Comparison of ENCODE assay signal across 13 cellular contexts in the genomic region with DNA sequence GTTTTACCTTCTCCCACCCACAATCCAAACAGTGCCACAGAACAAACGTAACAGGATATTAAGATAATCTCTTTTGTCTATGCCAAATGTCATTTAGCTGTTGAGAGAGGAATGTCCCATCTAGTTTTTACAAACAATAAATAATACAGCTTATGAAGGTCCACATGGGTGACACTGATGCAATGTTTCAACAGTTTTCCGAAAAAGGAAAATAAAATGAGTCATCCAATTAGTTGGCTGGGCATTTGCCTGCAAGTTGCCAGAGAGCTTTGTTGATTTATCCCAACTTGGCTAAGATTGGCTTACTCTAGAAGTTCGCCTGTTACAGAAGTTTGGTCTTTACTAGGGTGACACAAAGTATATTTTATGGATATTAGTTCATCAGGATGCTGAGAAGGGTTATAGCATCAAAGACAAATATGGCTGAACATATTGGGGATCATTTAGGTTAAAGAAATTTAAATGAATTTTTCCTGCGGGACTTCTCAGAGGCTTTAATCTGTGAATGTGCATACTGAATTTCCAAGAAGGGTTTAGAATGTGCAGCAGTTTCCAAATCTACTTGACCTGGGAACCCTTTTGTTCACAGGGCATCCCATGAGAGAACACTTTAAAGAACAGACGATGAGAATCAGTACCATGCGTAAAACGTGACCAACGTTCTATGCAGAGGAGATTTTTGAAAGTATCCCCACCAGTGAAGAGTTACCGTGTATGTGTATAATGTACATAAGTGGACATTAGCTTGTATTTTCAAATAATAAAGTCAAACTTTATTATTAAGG.
DNase-seq lines count a peak whose midpoint lies in the region; ATAC-seq and TF ChIP-seq lines count a peak whose summit lies in the region.
"Had no signal": no experiment of that assay in that cellular context is flagged by ENCODE, and none has a peak within 500 bp of the region (broad histone marks: within the 10 kb centered on the region; RNA-seq: fewer than 3 reads in every experiment).

No MANE protein-coding gene starts in this region.

- H3K9me3 ChIP-seq in SJSA1 (replicated peaks) = no peaks in the 10 kb centered on the region

- H3K27ac Mint-ChIP-seq in activated T-cell treated with anti-CD3 and anti-CD28 coated beads, Interleukin-2, amount 50 U/mL, for 24 hours = no peak overlapping the region
- H3K27ac Mint-ChIP-seq: effector memory CD8-positive, alpha-beta T cell; naive B cell had no signal

- DNase-seq in GM04504 (ENCODE audit: low read depth) (peak; percentile 80), SJSA1 (ENCODE audit: low read depth in 1 of 2, low spot score in 2 of 2) (peak in 1 of 2 experiments; percentile 80), fibroblast of villous mesenchyme (ENCODE audit: low read depth) (peak; percentile 89), putamen (ENCODE audit: low spot score) (peak; percentile 56), midbrain (lab: John Stamatoyannopoulos, UW) (no peak), T-helper 9 cell (no peak)
- DNase-seq in activated T-cell treated with anti-CD3 and anti-CD28 coated beads, Interleukin-2, amount 50 U/mL, for 24 hours = no peak
- DNase-seq: activated CD4-positive, alpha-beta T cell treated with anti-CD3 and anti-CD28 coated beads, Interleukin-2, amount 50 U/mL, for 48 hours; effector memory CD8-positive, alpha-beta T cell; GDM1; naive B cell had no signal

- H3K36me3 ChIP-seq in SJSA1 = no peaks in the 10 kb centered on the region

- peaks cover 6% of the 10 kb centered on the region for H3K4me1 Mint-ChIP-seq in activated T-cell treated with anti-CD3 and anti-CD28 coated beads, Interleukin-2, amount 50 U/mL, for 24 hours (ENCODE audit: low read depth)
- H3K4me1 Mint-ChIP-seq: naive B cell had no signal

- no peaks in the 10 kb centered on the region for H3K9me3 Mint-ChIP-seq in activated T-cell treated with anti-CD3 and anti-CD28 coated beads, Interleukin-2, amount 50 U/mL, for 24 hours

- H3K36me3 Mint-ChIP-seq in activated T-cell treated with anti-CD3 and anti-CD28 coated beads, Interleukin-2, amount 50 U/mL, for 24 hours (ENCODE audit: low read depth) = no peaks in the 10 kb centered on the region
- H3K36me3 Mint-ChIP-seq: naive B cell had no signal

- peaks cover 20% of the 10 kb centered on the region for H3K27me3 Mint-ChIP-seq in activated T-cell treated with anti-CD3 and anti-CD28 coated beads, Interleukin-2, amount 50 U/mL, for 24 hours

- no peak overlapping the region for H3K4me3 Mint-ChIP-seq in activated T-cell treated with anti-CD3 and anti-CD28 coated beads, Interleukin-2, amount 50 U/mL, for 24 hours
- H3K4me3 Mint-ChIP-seq: effector memory CD8-positive, alpha-beta T cell; naive B cell had no signal

- no peak for ATAC-seq in GM19397 (IDR thresholded peaks at IDR 0.05; ENCODE audit: unreplicated experiment)
- ATAC-seq: effector memory CD8-positive, alpha-beta T cell had no signal

- H3K27ac ChIP-seq in SJSA1 = peak overlapping the region; percentile 85
- H3K27ac ChIP-seq: HL-60 had no signal

- peaks cover 33% of the 10 kb centered on the region for H3K4me1 ChIP-seq in SJSA1 (replicated peaks)

- no peaks in the 10 kb centered on the region for H3K27me3 ChIP-seq in SJSA1 (replicated peaks)

- no peak for TF ChIP-seq CTCF in fibroblast of villous mesenchyme (IDR thresholded peaks at IDR 0.05; ENCODE audit: insufficient read depth, low read depth, low read length)

- H3K4me3 ChIP-seq in SJSA1 = no peak overlapping the region
- no peak overlapping the region for H3K4me3 ChIP-seq in fibroblast of villous mesenchyme (ENCODE audit: low read depth, low read length)

Comparison
In these comparisons a context has a peak if more than half of its experiments do, and no peak if none do; other contexts are left out.
1. DNase-seq: peak in GM04504 (single experiment), fibroblast of villous mesenchyme (single experiment) and putamen (single experiment); none in midbrain (single experiment), T-helper 9 cell (single experiment) and activated T-cell treated with anti-CD3 and anti-CD28 coated beads, Interleukin-2, amount 50 U/mL, for 24 hours (single experiment).